ENCODE assay signal across 8 cellular contexts in genomic region chr3:185362850-185363661, GRCh38. TPM values are rescaled to one million over a fixed set of nuclear protein-coding genes. Genes with fewer than 3 reads are reported as not detected.
A peak's percentile ranks its signal among the peaks of the same experiment; 100 is the strongest.
DNase-seq lines count a peak whose midpoint lies in the region; ATAC-seq and TF ChIP-seq lines count a peak whose summit lies in the region.

A gene with protein sequence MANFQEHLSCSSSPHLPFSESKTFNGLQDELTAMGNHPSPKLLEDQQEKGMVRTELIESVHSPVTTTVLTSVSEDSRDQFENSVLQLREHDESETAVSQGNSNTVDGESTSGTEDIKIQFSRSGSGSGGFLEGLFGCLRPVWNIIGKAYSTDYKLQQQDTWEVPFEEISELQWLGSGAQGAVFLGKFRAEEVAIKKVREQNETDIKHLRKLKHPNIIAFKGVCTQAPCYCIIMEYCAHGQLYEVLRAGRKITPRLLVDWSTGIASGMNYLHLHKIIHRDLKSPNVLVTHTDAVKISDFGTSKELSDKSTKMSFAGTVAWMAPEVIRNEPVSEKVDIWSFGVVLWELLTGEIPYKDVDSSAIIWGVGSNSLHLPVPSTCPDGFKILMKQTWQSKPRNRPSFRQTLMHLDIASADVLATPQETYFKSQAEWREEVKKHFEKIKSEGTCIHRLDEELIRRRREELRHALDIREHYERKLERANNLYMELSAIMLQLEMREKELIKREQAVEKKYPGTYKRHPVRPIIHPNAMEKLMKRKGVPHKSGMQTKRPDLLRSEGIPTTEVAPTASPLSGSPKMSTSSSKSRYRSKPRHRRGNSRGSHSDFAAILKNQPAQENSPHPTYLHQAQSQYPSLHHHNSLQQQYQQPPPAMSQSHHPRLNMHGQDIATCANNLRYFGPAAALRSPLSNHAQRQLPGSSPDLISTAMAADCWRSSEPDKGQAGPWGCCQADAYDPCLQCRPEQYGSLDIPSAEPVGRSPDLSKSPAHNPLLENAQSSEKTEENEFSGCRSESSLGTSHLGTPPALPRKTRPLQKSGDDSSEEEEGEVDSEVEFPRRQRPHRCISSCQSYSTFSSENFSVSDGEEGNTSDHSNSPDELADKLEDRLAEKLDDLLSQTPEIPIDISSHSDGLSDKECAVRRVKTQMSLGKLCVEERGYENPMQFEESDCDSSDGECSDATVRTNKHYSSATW (plus strand): TSS chr3:185363136. CDS start chr3:185428582, 65,446 bp downstream.

- H3K4me2 ChIP-seq in neural cell (ENCODE audit: low read length), result peak within 1 kb of the TSS; percentile 44

- H3K4me3 ChIP-seq in neural cell (ENCODE audit: low read length), result peak within 1 kb of the TSS; percentile 71

- no peaks in the 10 kb centered on the region for H3K36me3 ChIP-seq in neural cell (ENCODE audit: insufficient read depth, low read length)

- H3F3A ChIP-seq in neural cell (ENCODE audit: insufficient read depth, low read length, poor library complexity, severe bottlenecking), result peaks cover 5% of the 10 kb centered on the region

- POLR2A ChIA-PET in activated naive CD8-positive, alpha-beta T cell treated with anti-CD3 and anti-CD28 coated beads, Interleukin-2, amount 10 ng/mL, durations not matched to agents 7 days and 5 days (lab: Charles Lee), result no interaction called here

- no peaks in the 10 kb centered on the region for H4K20me1 ChIP-seq in neural cell (ENCODE audit: insufficient read depth)

- peak within 1 kb of the TSS; percentile 86 for H3K9ac ChIP-seq in neural cell (ENCODE audit: low read length)

- no peaks in the 10 kb centered on the region for H3K9me3 Mint-ChIP-seq in activated naive CD8-positive, alpha-beta T cell treated with anti-CD3 and anti-CD28 coated beads, Interleukin-2, amount 10 ng/mL, durations not matched to agents 7 days and 5 days

- H3K27me3 ChIP-seq in neural cell (ENCODE audit: insufficient read depth, low read depth, low read length), result no peaks in the 10 kb centered on the region

- peak within 1 kb of the TSS; percentile 53 for H2AFZ ChIP-seq in neural cell (ENCODE audit: low read depth, low read length)

- H3K27ac ChIP-seq in neural cell (ENCODE audit: low read length), result peak within 1 kb of the TSS; percentile 94

- H3K27ac Mint-ChIP-seq in activated naive CD8-positive, alpha-beta T cell treated with anti-CD3 and anti-CD28 coated beads, Interleukin-2, amount 10 ng/mL, durations not matched to agents 7 days and 5 days, result no peak within 1 kb of the TSS

- H3K27me3 Mint-ChIP-seq in activated naive CD8-positive, alpha-beta T cell treated with anti-CD3 and anti-CD28 coated beads, Interleukin-2, amount 10 ng/mL, durations not matched to agents 7 days and 5 days, result peaks cover 60% of the 10 kb centered on the region

- H3K36me3 Mint-ChIP-seq in activated naive CD8-positive, alpha-beta T cell treated with anti-CD3 and anti-CD28 coated beads, Interleukin-2, amount 10 ng/mL, durations not matched to agents 7 days and 5 days, result no peaks in the 10 kb centered on the region

- ATAC-seq in GM21360 (IDR thresholded peaks at IDR 0.05; ENCODE audit: unreplicated experiment), result peak; percentile 95
- peak; percentile 80 for ATAC-seq in HG03575 (IDR thresholded peaks at IDR 0.05; ENCODE audit: extremely low read depth, insufficient number of reproducible peaks, low FRiP score, unreplicated experiment)
- ATAC-seq in activated naive CD8-positive, alpha-beta T cell treated with anti-CD3 and anti-CD28 coated beads, Interleukin-2, amount 10 ng/mL, durations not matched to agents 7 days and 5 days (ENCODE audit: low read depth), result peak; percentile 95

- peak; percentile 94 for DNase-seq in DMS153 (lab: John Stamatoyannopoulos, UW)
- peak; percentile 97 for DNase-seq in NCI-H82 treated with DMSO at 0.1 percent for 48 hours (lab: John Stamatoyannopoulos, UW; ENCODE audit: unreplicated experiment)
- DNase-seq in activated naive CD8-positive, alpha-beta T cell treated with anti-CD3 and anti-CD28 coated beads, Interleukin-2, amount 10 ng/mL, durations not matched to agents 7 days and 5 days, result no peak
- DNase-seq in globus pallidus (ENCODE audit: low spot score), result peak; percentile 93
- DNase-seq in ureter (ENCODE audit: low spot score), result peak; percentile 83

- peaks cover 31% of the 10 kb centered on the region for H3K79me2 ChIP-seq in neural cell (replicated peaks; ENCODE audit: insufficient read depth, low read length)

- no peak for TF ChIP-seq CTCF in neural cell (IDR thresholded peaks at IDR 0.05; ENCODE audit: poor library complexity, severe bottlenecking)

- peak; percentile 92 for TF ChIP-seq EP300 in neural cell (conservative IDR thresholded peaks at IDR 0.05; ENCODE audit: poor library complexity, severe bottlenecking)

- TF ChIP-seq RAD21 in neural cell (conservative IDR thresholded peaks at IDR 0.05), result peak; percentile 43

- H3K4me1 Mint-ChIP-seq in activated naive CD8-positive, alpha-beta T cell treated with anti-CD3 and anti-CD28 coated beads, Interleukin-2, amount 10 ng/mL, durations not matched to agents 7 days and 5 days, result peaks cover 10% of the 10 kb centered on the region

- no peaks in the 10 kb centered on the region for H3K9me2 ChIP-seq in neural cell (ENCODE audit: insufficient read depth, low read length)

- H3K4me3 Mint-ChIP-seq in activated naive CD8-positive, alpha-beta T cell treated with anti-CD3 and anti-CD28 coated beads, Interleukin-2, amount 10 ng/mL, durations not matched to agents 7 days and 5 days, result peak within 1 kb of the TSS; percentile 85

- H3K9me3 ChIP-seq in neural cell (ENCODE audit: low read length), result no peaks in the 10 kb centered on the region

TF ChIP-seq in neural cell, 6 proteins besides CTCF, POLR2A, EP300 and RAD21:
- TF ChIP-seq POLR2AphosphoS5 (IDR thresholded peaks at IDR 0.05) (peak; percentile 61), SMC3 (conservative IDR thresholded peaks at IDR 0.05; ENCODE audit: poor library complexity) (peak; percentile 38), EZH2 (IDR thresholded peaks at IDR 0.05; ENCODE audit: borderline replicate concordance, insufficient read depth, low read length, poor library complexity, severe bottlenecking) (no peak), MXI1 (conservative IDR thresholded peaks at IDR 0.05; ENCODE audit: poor library complexity, severe bottlenecking) (peak; percentile 57), TAF1 (IDR thresholded peaks at IDR 0.05; ENCODE audit: low read depth) (peak; percentile 52)
- TF ChIP-seq, protein P1, sequence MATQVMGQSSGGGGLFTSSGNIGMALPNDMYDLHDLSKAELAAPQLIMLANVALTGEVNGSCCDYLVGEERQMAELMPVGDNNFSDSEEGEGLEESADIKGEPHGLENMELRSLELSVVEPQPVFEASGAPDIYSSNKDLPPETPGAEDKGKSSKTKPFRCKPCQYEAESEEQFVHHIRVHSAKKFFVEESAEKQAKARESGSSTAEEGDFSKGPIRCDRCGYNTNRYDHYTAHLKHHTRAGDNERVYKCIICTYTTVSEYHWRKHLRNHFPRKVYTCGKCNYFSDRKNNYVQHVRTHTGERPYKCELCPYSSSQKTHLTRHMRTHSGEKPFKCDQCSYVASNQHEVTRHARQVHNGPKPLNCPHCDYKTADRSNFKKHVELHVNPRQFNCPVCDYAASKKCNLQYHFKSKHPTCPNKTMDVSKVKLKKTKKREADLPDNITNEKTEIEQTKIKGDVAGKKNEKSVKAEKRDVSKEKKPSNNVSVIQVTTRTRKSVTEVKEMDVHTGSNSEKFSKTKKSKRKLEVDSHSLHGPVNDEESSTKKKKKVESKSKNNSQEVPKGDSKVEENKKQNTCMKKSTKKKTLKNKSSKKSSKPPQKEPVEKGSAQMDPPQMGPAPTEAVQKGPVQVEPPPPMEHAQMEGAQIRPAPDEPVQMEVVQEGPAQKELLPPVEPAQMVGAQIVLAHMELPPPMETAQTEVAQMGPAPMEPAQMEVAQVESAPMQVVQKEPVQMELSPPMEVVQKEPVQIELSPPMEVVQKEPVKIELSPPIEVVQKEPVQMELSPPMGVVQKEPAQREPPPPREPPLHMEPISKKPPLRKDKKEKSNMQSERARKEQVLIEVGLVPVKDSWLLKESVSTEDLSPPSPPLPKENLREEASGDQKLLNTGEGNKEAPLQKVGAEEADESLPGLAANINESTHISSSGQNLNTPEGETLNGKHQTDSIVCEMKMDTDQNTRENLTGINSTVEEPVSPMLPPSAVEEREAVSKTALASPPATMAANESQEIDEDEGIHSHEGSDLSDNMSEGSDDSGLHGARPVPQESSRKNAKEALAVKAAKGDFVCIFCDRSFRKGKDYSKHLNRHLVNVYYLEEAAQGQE (IDR thresholded peaks at IDR 0.05; ENCODE audit: borderline replicate concordance), result peak; percentile 73
TF ChIP-seq in neural cell: peak in this region for 5.

RNA-seq across cellular contexts. Expression of the gene that starts here (rescaled TPM):
- 10 to 100 TPM; 11.4 to 12.5 TPM for total RNA-seq in activated naive CD8-positive, alpha-beta T cell treated with anti-CD3 and anti-CD28 coated beads, Interleukin-2, amount 10 ng/mL, durations not matched to agents 7 days and 5 days
- 22.6 and 33.8 TPM in 2 replicates for polyA plus RNA-seq in neural cell
- polyA minus RNA-seq in neural cell, result 81.3 and 102 TPM in 2 replicates
- total RNA-seq in ureter, result 44.2 TPM
